ENCODE assay signal across 11 cellular contexts in the genomic region with DNA sequence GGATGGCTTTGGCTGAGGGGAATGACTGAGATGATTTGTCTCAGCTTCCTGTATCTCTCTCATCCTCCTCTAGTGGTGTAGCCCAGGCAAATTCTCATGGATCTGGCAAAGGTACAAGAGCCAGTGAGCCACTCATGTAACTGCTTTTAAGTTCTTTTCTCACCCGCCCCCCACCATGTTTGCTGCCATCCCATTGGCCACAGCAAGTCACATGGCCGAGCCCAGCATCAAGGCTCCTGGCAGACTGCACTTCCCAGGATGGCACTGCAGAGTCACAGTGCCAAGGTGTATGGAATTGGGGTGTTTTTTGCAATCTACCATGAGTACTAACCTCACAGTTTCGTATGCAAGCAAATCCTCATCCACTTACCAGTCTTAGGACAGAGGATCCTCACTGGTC. TPM values are rescaled to one million over a fixed set of nuclear protein-coding genes. Genes with fewer than 3 reads are reported as not detected.
DNase-seq lines count a peak whose midpoint lies in the region; ATAC-seq and TF ChIP-seq lines count a peak whose summit lies in the region.
"Had no signal": no experiment of that assay in that cellular context is flagged by ENCODE, and none has a peak within 500 bp of the region (broad histone marks: within the 10 kb centered on the region; RNA-seq: fewer than 3 reads in every experiment).

No MANE protein-coding gene starts in this region.

- no peak overlapping the region for H3K4me3 Mint-ChIP-seq in T-helper 1 cell treated with Interleukin-12 subunit alpha and Interleukin-12 subunit beta and Interleukin-4 antibody, amounts not matched to agents 30 μg/mL and 1 μg/mL, for 36 hours
- H3K4me3 Mint-ChIP-seq in WTC11: no peak overlapping the region
- no peak overlapping the region for H3K4me3 Mint-ChIP-seq in stimulated activated naive CD8-positive, alpha-beta T cell treated with anti-CD3 and anti-CD28 coated beads, Interleukin-15, amount 100 ng/mL, for 72 hours
- H3K4me3 Mint-ChIP-seq: activated T-helper 1 cell treated with anti-CD3 and anti-CD28 coated beads, Interleukin-12 subunit alpha, Interleukin-12 subunit beta, Interleukin-2, Interleukin-4 antibody, amounts not matched to agents 30 ng/mL and 10 ng/mL and 1 ng/mL, durations not matched to agents 14 hours and 24 hours and 36 hours; type B pancreatic cell had no signal

- ATAC-seq in WTC11 (no peak), GM21515 (IDR thresholded peaks at IDR 0.05; ENCODE audit: unreplicated experiment) (no peak)
- no peak for ATAC-seq in stimulated activated naive CD8-positive, alpha-beta T cell treated with anti-CD3 and anti-CD28 coated beads, Interleukin-15, amount 100 ng/mL, for 72 hours

- no peak for TF ChIP-seq CTCF in WTC11 (IDR thresholded peaks at IDR 0.05)

- CTCF ChIA-PET in WTC11 (lab: Charles Lee): interaction anchor here (0.5 to 2.1 kb wide), 3 partner anchors 31 to 256 kb away, joined by 3 to 12 read pairs (median 3); no protein-coding TSS in a partner anchor

- H3K36me3 Mint-ChIP-seq in T-helper 1 cell treated with Interleukin-12 subunit alpha and Interleukin-12 subunit beta and Interleukin-4 antibody, amounts not matched to agents 30 μg/mL and 1 μg/mL, for 36 hours (ENCODE audit: low read depth): peaks cover 48% of the 10 kb centered on the region
- H3K36me3 Mint-ChIP-seq in WTC11: peaks cover 6% of the 10 kb centered on the region

- POLR2A ChIA-PET in WTC11 (lab: Charles Lee): no interaction called here

- no peaks in the 10 kb centered on the region for H3K27me3 Mint-ChIP-seq in T-helper 1 cell treated with Interleukin-12 subunit alpha and Interleukin-12 subunit beta and Interleukin-4 antibody, amounts not matched to agents 30 μg/mL and 1 μg/mL, for 36 hours (ENCODE audit: low read depth)
- no peaks in the 10 kb centered on the region for H3K27me3 Mint-ChIP-seq in WTC11 (ENCODE audit: low read depth)
- H3K27me3 Mint-ChIP-seq in stimulated activated naive CD8-positive, alpha-beta T cell treated with anti-CD3 and anti-CD28 coated beads, Interleukin-15, amount 100 ng/mL, for 72 hours: no peaks in the 10 kb centered on the region
- H3K27me3 Mint-ChIP-seq: type B pancreatic cell had no signal

- DNase-seq in T-helper 1 cell (no peak), NCI-H2107 (lab: John Stamatoyannopoulos, UW) (peak; percentile 64), WTC11 (ENCODE audit: low spot score) (no peak), cerebellum (ENCODE audit: low spot score) (no peak), midbrain (lab: John Stamatoyannopoulos, UW) (no peak)
- no peak for DNase-seq in stimulated activated naive CD8-positive, alpha-beta T cell treated with anti-CD3 and anti-CD28 coated beads, Interleukin-15, amount 100 ng/mL, for 72 hours

- peak overlapping the region; percentile 56 for H3K27ac Mint-ChIP-seq in T-helper 1 cell treated with Interleukin-12 subunit alpha and Interleukin-12 subunit beta and Interleukin-4 antibody, amounts not matched to agents 30 μg/mL and 1 μg/mL, for 36 hours
- peak overlapping the region; percentile 81 for H3K27ac Mint-ChIP-seq in WTC11
- peak overlapping the region in 1 of 2 donors; percentile 79 for H3K27ac Mint-ChIP-seq in stimulated activated naive CD8-positive, alpha-beta T cell treated with anti-CD3 and anti-CD28 coated beads, Interleukin-15, amount 100 ng/mL, for 72 hours
- H3K27ac Mint-ChIP-seq: type B pancreatic cell had no signal

- H3K9me3 Mint-ChIP-seq in T-helper 1 cell treated with Interleukin-12 subunit alpha and Interleukin-12 subunit beta and Interleukin-4 antibody, amounts not matched to agents 30 μg/mL and 1 μg/mL, for 36 hours: peaks cover 7% of the 10 kb centered on the region
- H3K9me3 Mint-ChIP-seq in WTC11: peaks cover 7% of the 10 kb centered on the region
- peaks cover 8 to 18% of the 10 kb centered on the region in 2 donors for H3K9me3 Mint-ChIP-seq in stimulated activated naive CD8-positive, alpha-beta T cell treated with anti-CD3 and anti-CD28 coated beads, Interleukin-15, amount 100 ng/mL, for 72 hours
- H3K9me3 Mint-ChIP-seq: H9 had no signal

- H3K4me1 Mint-ChIP-seq in T-helper 1 cell treated with Interleukin-12 subunit alpha and Interleukin-12 subunit beta and Interleukin-4 antibody, amounts not matched to agents 30 μg/mL and 1 μg/mL, for 36 hours (ENCODE audit: low read depth): peaks cover 75% of the 10 kb centered on the region
- H3K4me1 Mint-ChIP-seq in WTC11: peaks cover 73% of the 10 kb centered on the region
- H3K4me1 Mint-ChIP-seq in stimulated activated naive CD8-positive, alpha-beta T cell treated with anti-CD3 and anti-CD28 coated beads, Interleukin-15, amount 100 ng/mL, for 72 hours: peaks cover 71% of the 10 kb centered on the region

TF ChIP-seq in WTC11, 78 proteins besides CTCF, POLR2A, EP300 and RAD21:
- no peak for TF ChIP-seq TEAD4 (CRISPR knock-in tag; IDR thresholded peaks at IDR 0.05)
- no peak for TF ChIP-seq NR3C1 (CRISPR knock-in tag; conservative IDR thresholded peaks at IDR 0.05; ENCODE audit: low read depth)
- TF ChIP-seq, protein P1, sequence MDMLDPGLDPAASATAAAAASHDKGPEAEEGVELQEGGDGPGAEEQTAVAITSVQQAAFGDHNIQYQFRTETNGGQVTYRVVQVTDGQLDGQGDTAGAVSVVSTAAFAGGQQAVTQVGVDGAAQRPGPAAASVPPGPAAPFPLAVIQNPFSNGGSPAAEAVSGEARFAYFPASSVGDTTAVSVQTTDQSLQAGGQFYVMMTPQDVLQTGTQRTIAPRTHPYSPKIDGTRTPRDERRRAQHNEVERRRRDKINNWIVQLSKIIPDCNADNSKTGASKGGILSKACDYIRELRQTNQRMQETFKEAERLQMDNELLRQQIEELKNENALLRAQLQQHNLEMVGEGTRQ (CRISPR knock-in tag; IDR thresholded peaks at IDR 0.05): peak; percentile 87
- no peak for TF ChIP-seq ZNF121 (CRISPR knock-in tag; IDR thresholded peaks at IDR 0.05)
- TF ChIP-seq, protein P2, sequence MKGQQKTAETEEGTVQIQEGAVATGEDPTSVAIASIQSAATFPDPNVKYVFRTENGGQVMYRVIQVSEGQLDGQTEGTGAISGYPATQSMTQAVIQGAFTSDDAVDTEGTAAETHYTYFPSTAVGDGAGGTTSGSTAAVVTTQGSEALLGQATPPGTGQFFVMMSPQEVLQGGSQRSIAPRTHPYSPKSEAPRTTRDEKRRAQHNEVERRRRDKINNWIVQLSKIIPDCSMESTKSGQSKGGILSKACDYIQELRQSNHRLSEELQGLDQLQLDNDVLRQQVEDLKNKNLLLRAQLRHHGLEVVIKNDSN (CRISPR knock-in tag; IDR thresholded peaks at IDR 0.05): peak; percentile 80
- TF ChIP-seq KAT7 (CRISPR knock-in tag; IDR thresholded peaks at IDR 0.05; ENCODE audit: borderline replicate concordance): no peak
- no peak for TF ChIP-seq TEAD1 (CRISPR knock-in tag; IDR thresholded peaks at IDR 0.05)
- peak; percentile 27; the same call in 1 of the 2 replicates for TF ChIP-seq NFYB (CRISPR knock-in tag; conservative IDR thresholded peaks at IDR 0.05; ENCODE audit: low read depth)
- TF ChIP-seq, protein P3, sequence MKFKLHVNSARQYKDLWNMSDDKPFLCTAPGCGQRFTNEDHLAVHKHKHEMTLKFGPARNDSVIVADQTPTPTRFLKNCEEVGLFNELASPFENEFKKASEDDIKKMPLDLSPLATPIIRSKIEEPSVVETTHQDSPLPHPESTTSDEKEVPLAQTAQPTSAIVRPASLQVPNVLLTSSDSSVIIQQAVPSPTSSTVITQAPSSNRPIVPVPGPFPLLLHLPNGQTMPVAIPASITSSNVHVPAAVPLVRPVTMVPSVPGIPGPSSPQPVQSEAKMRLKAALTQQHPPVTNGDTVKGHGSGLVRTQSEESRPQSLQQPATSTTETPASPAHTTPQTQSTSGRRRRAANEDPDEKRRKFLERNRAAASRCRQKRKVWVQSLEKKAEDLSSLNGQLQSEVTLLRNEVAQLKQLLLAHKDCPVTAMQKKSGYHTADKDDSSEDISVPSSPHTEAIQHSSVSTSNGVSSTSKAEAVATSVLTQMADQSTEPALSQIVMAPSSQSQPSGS (CRISPR knock-in tag; IDR thresholded peaks at IDR 0.05; ENCODE audit: borderline replicate concordance, low read depth): no peak
TF ChIP-seq in WTC11: peak in this region for 3.

RNA-seq across cellular contexts. Expression of a gene that starts 50.9 kb away (rescaled TPM):
- 20.4 to 24.2 TPM (median 23.2 TPM) in 3 replicates for total RNA-seq in WTC11 (2021)
- total RNA-seq in cerebellum: 27.9 TPM
